Comparison of ENCODE assay signal across 1 cellular context in genomic region chr1:160079448-160079847, GRCh38.
A peak's percentile ranks its signal among the peaks of the same experiment; 100 is the strongest.
TF ChIP-seq lines count a peak whose summit lies in the region.

No MANE protein-coding gene starts in this region.

TF ChIP-seq in H1, 55 proteins besides CTCF, POLR2A, EP300 and RAD21:
- TF ChIP-seq TEAD4 (IDR thresholded peaks at IDR 0.05; ENCODE audit: low read depth, low read length) (0 out of 2 replicates have a peak, but pooled peaks have one; percentile 49), SIRT6 (IDR thresholded peaks at IDR 0.05; ENCODE audit: low read length) (no peak)
